In the genomic region with DNA sequence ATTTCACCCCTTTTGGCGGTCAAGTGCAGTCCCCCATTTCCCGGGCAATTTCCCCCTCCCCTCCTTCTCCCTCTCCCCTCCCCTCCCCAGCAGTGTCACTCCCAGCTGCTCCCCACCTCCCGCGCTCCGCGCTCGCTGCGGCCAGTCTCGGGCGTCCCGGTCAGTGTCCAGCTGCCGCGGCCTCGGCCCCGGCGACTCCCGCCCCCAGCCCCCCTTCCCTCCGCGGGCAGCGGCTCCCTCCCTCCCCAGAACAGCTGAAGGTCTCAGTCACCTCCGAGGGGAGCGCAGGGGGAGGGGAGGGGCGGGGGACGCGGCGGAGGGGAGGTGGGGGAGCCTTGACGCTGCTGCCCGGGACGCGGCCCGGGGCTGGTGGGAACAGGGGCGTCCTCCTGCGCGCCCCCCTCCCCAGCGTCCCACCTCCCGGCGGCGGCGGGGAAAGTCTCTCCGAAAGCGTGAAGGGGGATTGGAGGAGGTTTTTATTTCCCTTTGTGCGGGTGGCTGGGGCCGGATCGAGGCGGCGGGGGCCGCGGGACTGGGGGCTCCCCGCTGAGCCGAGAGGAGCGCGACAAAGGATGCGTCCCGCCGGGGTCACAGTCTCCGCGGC, we compare ENCODE assay signal across 13 cellular contexts. TPM values are rescaled to one million over a fixed set of nuclear protein-coding genes. Genes with fewer than 3 reads are reported as not detected.
A peak's percentile ranks its signal among the peaks of the same experiment; 100 is the strongest.
DNase-seq lines count a peak whose midpoint lies in the region; ATAC-seq, FAIRE-seq and TF ChIP-seq lines count a peak whose summit lies in the region.
"Had no signal": no experiment of that assay in that cellular context is flagged by ENCODE, and none has a peak within 500 bp of the region (broad histone marks: within the 10 kb centered on the region; RNA-seq: fewer than 3 reads in every experiment).

A gene with protein sequence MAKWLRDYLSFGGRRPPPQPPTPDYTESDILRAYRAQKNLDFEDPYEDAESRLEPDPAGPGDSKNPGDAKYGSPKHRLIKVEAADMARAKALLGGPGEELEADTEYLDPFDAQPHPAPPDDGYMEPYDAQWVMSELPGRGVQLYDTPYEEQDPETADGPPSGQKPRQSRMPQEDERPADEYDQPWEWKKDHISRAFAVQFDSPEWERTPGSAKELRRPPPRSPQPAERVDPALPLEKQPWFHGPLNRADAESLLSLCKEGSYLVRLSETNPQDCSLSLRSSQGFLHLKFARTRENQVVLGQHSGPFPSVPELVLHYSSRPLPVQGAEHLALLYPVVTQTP (plus strand): TSS at position 341 of the 604 bp plus-strand sequence. CDS start 798 bp downstream, outside the sequence.

- no peaks in the 10 kb centered on the region for H3K9me3 ChIP-seq in A549
- no peaks in the 10 kb centered on the region for H3K9me3 ChIP-seq in HUES6 (ENCODE audit: control insufficient read depth, insufficient read depth, low read depth, low read length)
- H3K9me3 ChIP-seq in naive thymus-derived CD4-positive, alpha-beta T cell (ENCODE audit: control insufficient read depth in 2 of 3, low read length in 3 of 3): no peaks in the 10 kb centered on the region
- H3K9me3 ChIP-seq in left lung: no peaks in the 10 kb centered on the region
- H3K9me3 ChIP-seq: pancreas, SJSA1 had no signal

- no peaks in the 10 kb centered on the region for H3K36me3 Mint-ChIP-seq in effector memory CD8-positive, alpha-beta T cell (ENCODE audit: insufficient read depth)
- H3K36me3 Mint-ChIP-seq in naive thymus-derived CD4-positive, alpha-beta T cell: no peaks in the 10 kb centered on the region

- CTCF ChIA-PET in A549 (lab: Yijun Ruan, JAX): interaction anchor here (0.6 to 5.0 kb wide), 4 partner anchors 12 to 106 kb away, joined by 4 to 35 read pairs (median 4); no protein-coding TSS in a partner anchor
- CTCF ChIA-PET in naive thymus-derived CD4-positive, alpha-beta T cell (lab: Charles Lee): interaction anchor here (1.7 kb wide), 1 partner anchor 12 kb away, joined by 3 read pairs; no protein-coding TSS in a partner anchor

- peaks cover 48% of the 10 kb centered on the region for H3K27me3 ChIP-seq in HUES6 (ENCODE audit: control insufficient read depth, insufficient read depth, low read length)
- H3K27me3 ChIP-seq in naive thymus-derived CD4-positive, alpha-beta T cell (ENCODE audit: control insufficient read depth in 2 of 2, insufficient read depth in 2 of 2, low read length in 2 of 2): peaks cover 0 to 7% of the 10 kb centered on the region in 2 donors
- H3K27me3 ChIP-seq in left lung: peaks cover 28 to 67% of the 10 kb centered on the region in 2 donors
- H3K27me3 ChIP-seq: pancreas had no signal

- no peak for TF ChIP-seq POLR2A in A549 (IDR thresholded peaks at IDR 0.05; ENCODE audit: low read length)

- H3K4me3 Mint-ChIP-seq in effector memory CD8-positive, alpha-beta T cell: peak within 1 kb of the TSS; percentile 11 to 71
- H3K4me3 Mint-ChIP-seq in naive thymus-derived CD4-positive, alpha-beta T cell: peak within 1 kb of the TSS; percentile 10 to 80 (median 58)

- H3K36me3 ChIP-seq in HUES6 (ENCODE audit: control insufficient read depth, insufficient read depth, low read length) (no peaks in the 10 kb centered on the region), left lung (no peaks in the 10 kb centered on the region)
- H3K36me3 ChIP-seq in naive thymus-derived CD4-positive, alpha-beta T cell (ENCODE audit: control insufficient read depth in 2 of 3, insufficient read depth in 3 of 3, low read length in 3 of 3): no peaks in the 10 kb centered on the region
- H3K36me3 ChIP-seq: pancreas, SJSA1 had no signal

- intact Hi-C loops in naive thymus-derived CD4-positive, alpha-beta T cell (cut with micrococcal nuclease): no loop called here
- intact Hi-C loops in left lung (cut with DNase I): no loop called here

- peak; percentile 36 to 48; a peak in 2 of 6 replicates for ATAC-seq in A549
- ATAC-seq in effector memory CD8-positive, alpha-beta T cell (replicated peaks): no peak
- ATAC-seq in naive thymus-derived CD4-positive, alpha-beta T cell: no peak
- ATAC-seq in left lung: no peak
- ATAC-seq in GM21367 (IDR thresholded peaks at IDR 0.05; ENCODE audit: unreplicated experiment): no peak

- no peak within 1 kb of the TSS for H3K27ac Mint-ChIP-seq in effector memory CD8-positive, alpha-beta T cell
- no peak within 1 kb of the TSS for H3K27ac Mint-ChIP-seq in naive thymus-derived CD4-positive, alpha-beta T cell

- H3K27ac ChIP-seq in A549 (peak within 1 kb of the TSS in 1 of 2 experiments; percentile 67; a peak in 3 of 6 replicates), HUES6 (ENCODE audit: low read depth, low read length) (no peak within 1 kb of the TSS), left lung (no peak within 1 kb of the TSS)
- H3K27ac ChIP-seq in naive thymus-derived CD4-positive, alpha-beta T cell (ENCODE audit: low read depth, low read length): no peak within 1 kb of the TSS
- H3K27ac ChIP-seq: pancreas, SJSA1 had no signal

- no peak for TF ChIP-seq CTCF in A549 (IDR thresholded peaks at IDR 0.05)
- no peak for TF ChIP-seq CTCF in left lung (IDR thresholded peaks at IDR 0.05)

- TF ChIP-seq EP300 in A549 (IDR thresholded peaks at IDR 0.05): no peak

- WGBS in A549 (ENCODE audit: missing lambda C conversion rate): 11% methylated on average over 1 of the region's 57 CpGs

- H3K4me1 Mint-ChIP-seq in effector memory CD8-positive, alpha-beta T cell (ENCODE audit: low read depth in 2 of 2): peaks cover 0 to 3% of the 10 kb centered on the region in 2 donors
- peaks cover 0 to 7% (median 2%) of the 10 kb centered on the region in 7 donors for H3K4me1 Mint-ChIP-seq in naive thymus-derived CD4-positive, alpha-beta T cell

- peaks cover 11 to 44% of the 10 kb centered on the region in 2 donors for H3K27me3 Mint-ChIP-seq in effector memory CD8-positive, alpha-beta T cell
- H3K27me3 Mint-ChIP-seq in naive thymus-derived CD4-positive, alpha-beta T cell: peaks cover 4 to 38% (median 10%) of the 10 kb centered on the region in 5 donors

- peak within 1 kb of the TSS; percentile 19 for H3K9ac ChIP-seq in HUES6 (ENCODE audit: low read length)

- H3K4me1 ChIP-seq in A549: peaks cover 2% of the 10 kb centered on the region; the same call in 1 of the 3 replicates
- peaks cover 9% of the 10 kb centered on the region; the same call in 1 of the 2 replicates for H3K4me1 ChIP-seq in HUES6 (ENCODE audit: control insufficient read depth, insufficient read depth, low read length)
- peaks cover 0 to 10% of the 10 kb centered on the region in 2 donors for H3K4me1 ChIP-seq in naive thymus-derived CD4-positive, alpha-beta T cell (ENCODE audit: control insufficient read depth in 2 of 2, insufficient read depth in 2 of 2, low read length in 2 of 2)
- peaks cover 8 to 13% of the 10 kb centered on the region in 2 donors for H3K4me1 ChIP-seq in left lung
- H3K4me1 ChIP-seq: SJSA1 had no signal

- peak within 1 kb of the TSS; percentile 47 for H3K4me3 ChIP-seq in A549
- peak within 1 kb of the TSS; percentile 61 for H3K4me3 ChIP-seq in HUES6 (ENCODE audit: low read depth, low read length)
- no peak within 1 kb of the TSS for H3K4me3 ChIP-seq in naive thymus-derived CD4-positive, alpha-beta T cell (ENCODE audit: low read length)
- H3K4me3 ChIP-seq in left lung: no peak within 1 kb of the TSS
- H3K4me3 ChIP-seq: SJSA1 had no signal

- TF ChIP-seq RAD21 in A549 (conservative IDR thresholded peaks at IDR 0.05 in 1 of 2, IDR thresholded peaks at IDR 0.05 in 1 of 2): no peak

- FAIRE-seq in A549 (lab: Jason Lieb, UNC): no peak
- FAIRE-seq: pancreas had no signal

- POLR2A ChIA-PET in A549 (lab: Yijun Ruan, JAX): no interaction called here
- POLR2A ChIA-PET in naive thymus-derived CD4-positive, alpha-beta T cell (lab: Charles Lee): no interaction called here

- DNase-seq in A549 (ENCODE audit: low read depth in 1 of 2, low spot score in 1 of 2) (no peak), left lung (no peak), NCI-H2029 treated with DMSO at 0.1 percent for 48 hours (lab: John Stamatoyannopoulos, UW) (no peak), NCI-H2081 (lab: John Stamatoyannopoulos, UW) (no peak)
- DNase-seq in effector memory CD8-positive, alpha-beta T cell: no peak
- DNase-seq in naive thymus-derived CD4-positive, alpha-beta T cell: no peak
- DNase-seq: activated CD8-positive, alpha-beta memory T cell treated with anti-CD3 and anti-CD28 coated beads, Interleukin-2, amount 50 U/mL, for 48 hours; DND-41; pancreas had no signal

- H3K9me3 Mint-ChIP-seq in effector memory CD8-positive, alpha-beta T cell: no peaks in the 10 kb centered on the region
- no peaks in the 10 kb centered on the region for H3K9me3 Mint-ChIP-seq in naive thymus-derived CD4-positive, alpha-beta T cell

- H3K4me2 ChIP-seq in A549: peak within 1 kb of the TSS; percentile 95

TF ChIP-seq in A549, 52 proteins besides CTCF, POLR2A, EP300 and RAD21:
- TF ChIP-seq EHMT2 (IDR thresholded peaks at IDR 0.05; ENCODE audit: low read depth) (no peak), ZC3H11A (IDR thresholded peaks at IDR 0.05) (no peak), ZSCAN20 (CRISPR knock-in tag; IDR thresholded peaks at IDR 0.05) (no peak), HOXB13 (CRISPR knock-in tag; IDR thresholded peaks at IDR 0.05; ENCODE audit: low read depth) (no peak), SMC3 (IDR thresholded peaks at IDR 0.05) (no peak)

RNA-seq across cellular contexts. Expression of the gene that starts here (rescaled TPM):
- polyA plus RNA-seq in A549 (2011; rRNA removed) (0.08 and 0.29 TPM in 2 replicates), A549 (2017; fragmentation: RNase III; extraction: RNeasy Plus Mini Kit Qiagen cat#74134 plus additional on column Dnase treatment) (0.29 to 0.38 TPM in 2 of 3 replicates, not detected in the other)
- polyA plus RNA-seq in A549 (2012; cell fraction: cytosol; rRNA removed): 0.05 and 0.16 TPM in 2 replicates
- polyA plus RNA-seq in A549 (2012; cell fraction: nucleus; rRNA removed): 0.05 and 0.20 TPM in 2 replicates
- 0.29 TPM in 1 of 2 replicates, not detected in the other for polyA minus RNA-seq in A549 (2011; rRNA and poly(A)+ RNA removed)
- total RNA-seq in naive thymus-derived CD4-positive, alpha-beta T cell: 1 to 10 TPM in 1 of 5 experiments, not detected in 4; 2.3 TPM
- polyA plus RNA-seq in naive thymus-derived CD4-positive, alpha-beta T cell: not detected
- total RNA-seq in left lung: not detected
- total RNA-seq: M059J, pancreas, SJSA1 had no signal
- polyA plus RNA-seq: pancreas had no signal

Comparison
In these comparisons a context has a peak if more than half of its experiments do, and no peak if none do; other contexts are left out.
1. Peak in ATAC-seq, H3K4me3 ChIP-seq and H3K4me2 ChIP-seq in A549; RNA of the gene not detected or under 1 TPM.